In genomic region chr7:128387216-128387615, GRCh38 we compare ENCODE assay signal across 16 cellular contexts. TPM values are rescaled to one million over a fixed set of nuclear protein-coding genes. Genes with fewer than 3 reads are reported as not detected.
DNase-seq lines count a peak whose midpoint lies in the region; ATAC-seq and TF ChIP-seq lines count a peak whose summit lies in the region.
"Had no signal": no experiment of that assay in that cellular context is flagged by ENCODE, and none has a peak within 500 bp of the region (broad histone marks: within the 10 kb centered on the region; RNA-seq: fewer than 3 reads in every experiment).

No MANE protein-coding gene starts in this region.

- H2BK120ac ChIP-seq in trophoblast cell (ENCODE audit: insufficient read depth, low read length, poor library complexity) = no peak overlapping the region

- POLR2A ChIA-PET in SK-N-SH (lab: Yijun Ruan, JAX) = interaction anchor here (1.3 to 6.6 kb wide), 8 partner anchors 9 to 42 kb away, joined by 3 to 107 read pairs (median 12); partner anchors contain the start of genes PRRT4 and RBM28

- no peak overlapping the region for H3K23ac ChIP-seq in trophoblast cell (ENCODE audit: low read length)

- peak; percentile 47 for TF ChIP-seq RAD21 in SK-N-SH (IDR thresholded peaks at IDR 0.05; ENCODE audit: low read length)

- DNase-seq in GM23338 (ENCODE audit: low spot score) = no peak
- peak; percentile 69 for DNase-seq in SK-N-SH
- DNase-seq in left ventricle myocardium inferior = no peak
- no peak for DNase-seq in trophoblast cell
- no peak for DNase-seq in GM19240 (ENCODE audit: insufficient read length, low spot score)
- no peak for DNase-seq in NCI-H510A (lab: John Stamatoyannopoulos, UW)
- no peak for DNase-seq in activated CD4-positive, alpha-beta T cell treated with anti-CD3 and anti-CD28 coated beads, Interleukin-2, amount 50 U/mL, for 48 hours
- DNase-seq: NCI-H187 treated with DMSO at 0.1 percent for 48 hours had no signal

- H3K14ac ChIP-seq in trophoblast cell (ENCODE audit: low read length) = no peak overlapping the region

- peak overlapping the region; percentile 23 for H2AK5ac ChIP-seq in trophoblast cell (ENCODE audit: low read length)

- H3K4me1 Mint-ChIP-seq in GM23338 = peaks cover 24% of the 10 kb centered on the region

- H3F3A ChIP-seq in GM23338 (replicated peaks; ENCODE audit: low read depth) (no peaks in the 10 kb centered on the region), SK-N-SH (replicated peaks; ENCODE audit: insufficient read depth) (peaks cover 8% of the 10 kb centered on the region)

- CTCF ChIA-PET in SK-N-SH (lab: Yijun Ruan, JAX) = interaction anchor here (1.0 to 50.3 kb wide), 15 partner anchors 8 to 564 kb away, joined by 3 to 1901 read pairs (median 10); partner anchors contain the start of genes ATP6V1F, IMPDH1, PRRT4 and RBM28

- intact Hi-C loops in left ventricle myocardium inferior (cut with micrococcal nuclease) = no loop called here

- TF ChIP-seq CTCF in GM23338 (conservative IDR thresholded peaks at IDR 0.05; ENCODE audit: low read depth in 2 of 2) (no peak), SK-N-SH (IDR thresholded peaks at IDR 0.05) (no peak), left ventricle myocardium inferior (IDR thresholded peaks at IDR 0.05; ENCODE audit: borderline replicate concordance) (no peak)

- no peaks in the 10 kb centered on the region; the same call in 2 of the 3 replicates for H3K9me3 Mint-ChIP-seq in GM23338
- H3K9me3 Mint-ChIP-seq: activated naive CD8-positive, alpha-beta T cell treated with anti-CD3 and anti-CD28 coated beads, Interleukin-2, amount 10 ng/mL, durations not matched to agents 7 days and 5 days; naive thymus-derived CD4-positive, alpha-beta T cell; stimulated activated naive CD8-positive, alpha-beta T cell treated with anti-CD3 and anti-CD28 coated beads, Interleukin-15, Interleukin-2, amounts not matched to agents 100 ng/mL and 50 ng/mL, for 24 hours had no signal

- H4K91ac ChIP-seq in trophoblast cell (ENCODE audit: low read depth, low read length) = peak overlapping the region; percentile 20

- no peak overlapping the region; the same call in 2 of the 3 replicates for H3K4me3 Mint-ChIP-seq in GM23338
- H3K4me3 Mint-ChIP-seq: activated naive CD8-positive, alpha-beta T cell treated with anti-CD3 and anti-CD28 coated beads, Interleukin-2, amount 10 ng/mL, durations not matched to agents 7 days and 5 days; naive thymus-derived CD4-positive, alpha-beta T cell; stimulated activated naive CD8-positive, alpha-beta T cell treated with anti-CD3 and anti-CD28 coated beads, Interleukin-15, Interleukin-2, amounts not matched to agents 100 ng/mL and 50 ng/mL, for 24 hours had no signal

- TF ChIP-seq EP300 in SK-N-SH (IDR thresholded peaks at IDR 0.05; ENCODE audit: borderline replicate concordance in 1 of 2, low read depth in 1 of 2, low read length in 1 of 2) = no peak

- H3K4me1 ChIP-seq in GM23338 (ENCODE audit: insufficient read depth) = peaks cover 9% of the 10 kb centered on the region
- peaks cover 0 to 43% of the 10 kb centered on the region in 2 experiments; a peak in 1 of 4 replicates for H3K4me1 ChIP-seq in SK-N-SH (ENCODE audit: control insufficient read depth in 1 of 2, insufficient read depth in 2 of 2, low read depth in 1 of 2, low read length in 1 of 2)
- peaks cover 9% of the 10 kb centered on the region for H3K4me1 ChIP-seq in left ventricle myocardium inferior
- H3K4me1 ChIP-seq in trophoblast cell (ENCODE audit: control insufficient read depth in 1 of 2, insufficient read depth in 2 of 2, low read length in 2 of 2) = peaks cover 24 to 25% of the 10 kb centered on the region in 2 experiments
- H3K4me1 ChIP-seq: HAP-1, thyroid gland had no signal

- H3K9ac ChIP-seq in SK-N-SH (no peak overlapping the region), trophoblast cell (ENCODE audit: low read length) (no peak overlapping the region)

- H3K79me2 ChIP-seq in GM23338 (replicated peaks; ENCODE audit: insufficient read depth) = no peaks in the 10 kb centered on the region
- H3K79me2 ChIP-seq in SK-N-SH (ENCODE audit: insufficient read depth) = no peaks in the 10 kb centered on the region
- H3K79me2 ChIP-seq in trophoblast cell (ENCODE audit: control insufficient read depth, insufficient read depth, low read length, poor library complexity) = peaks cover 2% of the 10 kb centered on the region

- H2BK12ac ChIP-seq in trophoblast cell (ENCODE audit: low read length) = peak overlapping the region; percentile 72

- peak overlapping the region; percentile 37 for H3K18ac ChIP-seq in trophoblast cell (ENCODE audit: low read length)

- H3K4me2 ChIP-seq in GM23338 = 0 out of 2 replicates have a peak overlapping the region, but pooled peaks have one; percentile 16
- H3K4me2 ChIP-seq in SK-N-SH = no peak overlapping the region
- no peak overlapping the region for H3K4me2 ChIP-seq in trophoblast cell (ENCODE audit: low read length)

- H2AFZ ChIP-seq in GM23338 = peak overlapping the region; percentile 16; the same call in 1 of the 2 replicates
- no peak overlapping the region for H2AFZ ChIP-seq in SK-N-SH (ENCODE audit: low read depth)
- H2AFZ ChIP-seq in trophoblast cell (ENCODE audit: insufficient read depth, low read length, poor library complexity) = peak overlapping the region; percentile 30

- peaks cover 24% of the 10 kb centered on the region for H3K27me3 Mint-ChIP-seq in GM23338 (ENCODE audit: insufficient read depth, low read depth, poor library complexity)

- H4K20me1 ChIP-seq in GM23338 (replicated peaks; ENCODE audit: insufficient read depth) (no peaks in the 10 kb centered on the region; the same call in 1 of the 2 replicates), SK-N-SH (ENCODE audit: insufficient read depth) (no peaks in the 10 kb centered on the region)

- no peak overlapping the region for H4K12ac ChIP-seq in trophoblast cell (ENCODE audit: low read depth, low read length)

- H3K27ac ChIP-seq in GM23338 (ENCODE audit: low read depth) (no peak overlapping the region), SK-N-SH (ENCODE audit: low read depth in 2 of 2, low read length in 1 of 2) (peak overlapping the region in 1 of 2 experiments; percentile 94; a peak in 2 of 4 replicates), left ventricle myocardium inferior (replicated peaks) (no peak overlapping the region), trophoblast cell (ENCODE audit: low read depth, low read length) (no peak overlapping the region)
- H3K27ac ChIP-seq: epithelial cell of prostate, thyroid gland had no signal

- no peak for ATAC-seq in GM23338

- no peaks in the 10 kb centered on the region for H3K9me3 ChIP-seq in SK-N-SH
- no peaks in the 10 kb centered on the region for H3K9me3 ChIP-seq in left ventricle myocardium inferior (replicated peaks)
- H3K9me3 ChIP-seq in trophoblast cell (ENCODE audit: insufficient read depth, low read depth, low read length) = peaks cover 3% of the 10 kb centered on the region
- H3K9me3 ChIP-seq: HAP-1, sigmoid colon, thyroid gland had no signal

- H3K9me2 ChIP-seq in GM23338 (ENCODE audit: insufficient read depth) (no peaks in the 10 kb centered on the region), SK-N-SH (no peaks in the 10 kb centered on the region)

- H3K36me3 ChIP-seq in GM23338 (ENCODE audit: insufficient read depth) (no peaks in the 10 kb centered on the region), SK-N-SH (replicated peaks in 1 of 2; ENCODE audit: control insufficient read depth in 1 of 2, insufficient read depth in 2 of 2, low read length in 1 of 2) (peaks cover 0 to 5% of the 10 kb centered on the region in 2 experiments), left ventricle myocardium inferior (peaks cover 1% of the 10 kb centered on the region), trophoblast cell (ENCODE audit: control insufficient read depth in 1 of 2, insufficient read depth in 2 of 2, low read length in 2 of 2) (no peaks in the 10 kb centered on the region)
- H3K36me3 ChIP-seq: thyroid gland had no signal

- H2BK5ac ChIP-seq in trophoblast cell (ENCODE audit: low read depth, low read length, poor library complexity) = no peak overlapping the region

- H3K27me3 ChIP-seq in GM23338 (ENCODE audit: insufficient read depth) (peaks cover 19% of the 10 kb centered on the region; the same call in 1 of the 2 replicates), SK-N-SH (ENCODE audit: insufficient read depth) (no peaks in the 10 kb centered on the region), left ventricle myocardium inferior (ENCODE audit: low read depth) (peaks cover 13% of the 10 kb centered on the region), trophoblast cell (ENCODE audit: insufficient read depth, low read length) (no peaks in the 10 kb centered on the region)
- H3K27me3 ChIP-seq: sigmoid colon, thyroid gland had no signal

- H3K27ac Mint-ChIP-seq in GM23338 = no peak overlapping the region
- H3K27ac Mint-ChIP-seq: activated naive CD8-positive, alpha-beta T cell treated with anti-CD3 and anti-CD28 coated beads, Interleukin-2, amount 10 ng/mL, durations not matched to agents 7 days and 5 days; naive thymus-derived CD4-positive, alpha-beta T cell; stimulated activated naive CD8-positive, alpha-beta T cell treated with anti-CD3 and anti-CD28 coated beads, Interleukin-15, Interleukin-2, amounts not matched to agents 100 ng/mL and 50 ng/mL, for 24 hours had no signal

- peaks cover 7% of the 10 kb centered on the region for H3K79me1 ChIP-seq in trophoblast cell (ENCODE audit: low read length)

- no peaks in the 10 kb centered on the region; the same call in 2 of the 3 replicates for H3K36me3 Mint-ChIP-seq in GM23338 (ENCODE audit: low read depth)
- H3K36me3 Mint-ChIP-seq: naive thymus-derived CD4-positive, alpha-beta T cell had no signal

- peak overlapping the region; percentile 13 for H4K8ac ChIP-seq in trophoblast cell (ENCODE audit: low read depth, low read length)

- H3K4me3 ChIP-seq in GM23338 = no peak overlapping the region
- peak overlapping the region in 1 of 2 experiments; percentile 16; a peak in 2 of 4 replicates for H3K4me3 ChIP-seq in SK-N-SH (ENCODE audit: low read depth in 2 of 2, low read length in 1 of 2)
- H3K4me3 ChIP-seq in left ventricle myocardium inferior = peak overlapping the region; percentile 37
- no peak overlapping the region for H3K4me3 ChIP-seq in trophoblast cell (ENCODE audit: low read depth, low read length)
- H3K4me3 ChIP-seq: HAP-1, sigmoid colon, thyroid gland had no signal

- WGBS in SK-N-SH (ENCODE audit: low lambda C conversion rate) = 43% methylated on average over 8 of the region's 8 CpGs
- no CpG with 5 or more reads among the region's 8 CpGs for WGBS in trophoblast cell (ENCODE audit: extremely low coverage, insufficient coverage, insufficient read length)

- no peak overlapping the region for H3K4ac ChIP-seq in trophoblast cell (ENCODE audit: low read depth, low read length)

RNA-seq across cellular contexts. Expression of gene IMPDH1, which starts 22.6 kb away (rescaled TPM):
- total RNA-seq in GM23338 (2014; rRNA removed; shearing (Covaris generic)) = 35.8 and 48.3 TPM in 2 replicates
- polyA plus RNA-seq in GM23338 (2016; fragmentation: Nextera tagmentation; extraction: Ambion mirVana) (15.3 and 16.4 TPM in 2 replicates), SK-N-SH (2012; rRNA removed) (80.4 and 82.0 TPM in 2 replicates)
- 32.4 and 59.8 TPM in 2 replicates for polyA plus RNA-seq in SK-N-SH (2012; cell fraction: cytosol; rRNA removed)
- 120 and 129 TPM in 2 replicates for polyA plus RNA-seq in SK-N-SH (2012; cell fraction: nucleus; rRNA removed)
- total RNA-seq in left ventricle myocardium inferior = 17.4 TPM
- 11.8 and 12.6 TPM in 2 replicates for polyA plus RNA-seq in trophoblast cell (2013)

RNA-seq across cellular contexts. Expression of gene PRRT4, which starts 25.7 kb away (rescaled TPM):
- 0.56 and 1.0 TPM in 2 replicates for total RNA-seq in GM23338 (2014; rRNA removed; shearing (Covaris generic))
- 0.47 and 0.55 TPM in 2 replicates for polyA plus RNA-seq in GM23338 (2016; fragmentation: Nextera tagmentation; extraction: Ambion mirVana)
- 1.5 and 3.4 TPM in 2 replicates for polyA plus RNA-seq in SK-N-SH (2012; rRNA removed)
- polyA plus RNA-seq in SK-N-SH (2012; cell fraction: cytosol; rRNA removed) = 1.8 and 5.2 TPM in 2 replicates
- polyA plus RNA-seq in SK-N-SH (2012; cell fraction: nucleus; rRNA removed) = 8.1 and 19.1 TPM in 2 replicates
- total RNA-seq in left ventricle myocardium inferior = 1.6 TPM
- polyA plus RNA-seq in trophoblast cell (2013) = 34.4 and 34.6 TPM in 2 replicates
- total RNA-seq: fibroblast of villous mesenchyme had no signal

RNA-seq across cellular contexts. Expression of gene RBM28, which starts 43.5 kb away (rescaled TPM):
- total RNA-seq in GM23338 (2014; rRNA removed; shearing (Covaris generic)) = 24.3 and 29.2 TPM in 2 replicates
- polyA plus RNA-seq in GM23338 (2016; fragmentation: Nextera tagmentation; extraction: Ambion mirVana) = 83.8 and 87.5 TPM in 2 replicates
- polyA plus RNA-seq in SK-N-SH (2012; rRNA removed) = 29.1 and 33.0 TPM in 2 replicates
- polyA plus RNA-seq in SK-N-SH (2012; cell fraction: cytosol; rRNA removed) = 23.7 and 24.9 TPM in 2 replicates
- polyA plus RNA-seq in SK-N-SH (2012; cell fraction: nucleus; rRNA removed) = 72.3 and 94.0 TPM in 2 replicates
- 35.7 TPM for total RNA-seq in left ventricle myocardium inferior
- polyA plus RNA-seq in trophoblast cell (2013) = 35.4 and 35.8 TPM in 2 replicates
